Comparison of ENCODE assay signal across 35 cellular contexts in the genomic region with DNA sequence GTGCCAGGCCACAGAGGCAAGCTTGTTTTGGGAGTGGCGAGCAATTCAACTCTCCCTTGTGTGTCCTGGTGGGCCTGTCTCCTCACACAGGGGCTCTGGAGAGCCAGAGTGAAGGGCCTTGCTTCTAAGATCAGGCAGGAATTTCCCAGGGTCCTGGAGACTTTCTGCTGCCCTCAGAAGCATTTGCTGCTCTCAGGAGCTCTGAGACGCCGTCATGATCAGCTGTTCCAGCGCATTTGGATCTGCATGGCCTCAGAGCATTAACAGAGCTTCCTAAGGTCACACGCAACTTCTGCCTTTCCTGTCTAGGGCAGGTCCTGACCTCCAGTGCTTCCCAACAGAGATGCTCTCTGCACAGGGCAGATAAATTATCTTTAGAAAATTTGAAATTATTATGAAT. TPM values are rescaled to one million over a fixed set of nuclear protein-coding genes. Genes with fewer than 3 reads are reported as not detected.
"Had no signal": no experiment of that assay in that cellular context is flagged by ENCODE, and none has a peak within 500 bp of the region (broad histone marks: within the 10 kb centered on the region; RNA-seq: fewer than 3 reads in every experiment).

No MANE protein-coding gene starts in this region.

- H3K36me3 ChIP-seq: MG63 had no signal

- H3K9me3 ChIP-seq: MG63 had no signal

- DNase-seq: Karpas-422, Kasumi-1, MG63, MM.1S, MV-4-11, NCI-H1048, NCI-H1092, NCI-H1092 treated with DMSO at 0.1 percent for 48 hours, NCI-H1105, NCI-H1105 treated with DMSO at 0.1 percent for 48 hours, NCI-H1417, NCI-H1417 treated with DMSO at 0.1 percent for 48 hours, NCI-H1436, NCI-H1436 treated with DMSO at 0.1 percent for 48 hours, NCI-H146, NCI-H1694, NCI-H1694 treated with DMSO at 0.1 percent for 48 hours, NCI-H187, NCI-H187 treated with DMSO at 0.1 percent for 48 hours, NCI-H1930, NCI-H2029, NCI-H2029 treated with DMSO at 0.1 percent for 48 hours, NCI-H2081, NCI-H2081 treated with DMSO at 0.1 percent for 48 hours, NCI-H2107, NCI-H2171, NCI-H2171 treated with DMSO at 0.1 percent for 48 hours, NCI-H2227 treated with DMSO at 0.1 percent for 48 hours, NCI-H226, NCI-H345, NCI-H446, NCI-H446 treated with DMSO at 0.1 percent for 48 hours, NCI-H510A, NCI-H510A treated with DMSO at 0.1 percent for 48 hours had no signal

- H3K4me3 ChIP-seq: MG63 had no signal

RNA-seq across cellular contexts. Expression of a gene that starts 52.2 kb away (rescaled TPM):
- total RNA-seq: MCF 10A had no signal
